In genomic region chr17:29133146-29133713, GRCh38 we compare ENCODE assay signal across 10 cellular contexts. TPM values are rescaled to one million over a fixed set of nuclear protein-coding genes. Genes with fewer than 3 reads are reported as not detected.
A peak's percentile ranks its signal among the peaks of the same experiment; 100 is the strongest.
DNase-seq lines count a peak whose midpoint lies in the region; ATAC-seq and TF ChIP-seq lines count a peak whose summit lies in the region.
"Had no signal": no experiment of that assay in that cellular context is flagged by ENCODE, and none has a peak within 500 bp of the region (broad histone marks: within the 10 kb centered on the region; RNA-seq: fewer than 3 reads in every experiment).

No MANE protein-coding gene starts in this region.

- H3K4me1 ChIP-seq in RWPE2 (ENCODE audit: insufficient read depth, poor library complexity, severe bottlenecking) = peaks cover 16% of the 10 kb centered on the region
- H3K4me1 ChIP-seq in osteoblast (ENCODE audit: insufficient read depth, low read length) = peaks cover 55% of the 10 kb centered on the region

- TF ChIP-seq CTCF in RWPE2 (IDR thresholded peaks at IDR 0.05; ENCODE audit: poor library complexity, severe bottlenecking) = no peak
- TF ChIP-seq CTCF in osteoblast (IDR thresholded peaks at IDR 0.05; ENCODE audit: extremely low read depth, low read depth, low read length) = no peak

- H3K4me3 Mint-ChIP-seq in activated naive CD4-positive, alpha-beta T cell treated with anti-CD3 and anti-CD28 coated beads, Interleukin-2, amount 10 ng/mL, durations not matched to agents 7 days and 5 days = no peak overlapping the region
- H3K4me3 Mint-ChIP-seq: central memory CD8-positive, alpha-beta T cell had no signal

- CTCF ChIA-PET in activated naive CD4-positive, alpha-beta T cell treated with anti-CD3 and anti-CD28 coated beads, Interleukin-2, amount 10 ng/mL, durations not matched to agents 7 days and 5 days (lab: Charles Lee) = interaction anchor here (4.6 to 25.0 kb wide), 3 partner anchors 9 to 17 kb away, joined by 30 to 482 read pairs (median 73); no protein-coding TSS in a partner anchor

- H3K36me3 ChIP-seq in RWPE2 (ENCODE audit: low read depth) (peaks cover 13% of the 10 kb centered on the region; the same call in 1 of the 2 replicates), osteoblast (ENCODE audit: insufficient read depth, low read length) (no peaks in the 10 kb centered on the region)

- H3K9me3 Mint-ChIP-seq in activated naive CD4-positive, alpha-beta T cell treated with anti-CD3 and anti-CD28 coated beads, Interleukin-2, amount 10 ng/mL, durations not matched to agents 7 days and 5 days = no peaks in the 10 kb centered on the region
- H3K9me3 Mint-ChIP-seq: central memory CD8-positive, alpha-beta T cell had no signal

- H4K20me1 ChIP-seq in osteoblast (ENCODE audit: insufficient read depth, low read length) = peaks cover 3% of the 10 kb centered on the region

- ATAC-seq in RWPE2 (ENCODE audit: low read depth) (peak; percentile 78), HG03342 (IDR thresholded peaks at IDR 0.05; ENCODE audit: unreplicated experiment) (no peak)

- H3K27ac ChIP-seq in RWPE2 (ENCODE audit: poor library complexity, severe bottlenecking) = peak overlapping the region; percentile 18
- peak overlapping the region; percentile 92 for H3K27ac ChIP-seq in osteoblast (ENCODE audit: low read depth, low read length)
- H3K27ac ChIP-seq: parathyroid adenoma had no signal

- H3K27me3 ChIP-seq in RWPE2 (ENCODE audit: insufficient read depth, poor library complexity, severe bottlenecking) (no peaks in the 10 kb centered on the region), osteoblast (ENCODE audit: insufficient read depth, low read length) (no peaks in the 10 kb centered on the region)

- H3K9me3 ChIP-seq in RWPE2 (ENCODE audit: severe bottlenecking) (no peaks in the 10 kb centered on the region), osteoblast (ENCODE audit: low read depth, low read length) (no peaks in the 10 kb centered on the region)

- no peaks in the 10 kb centered on the region for H3K27me3 Mint-ChIP-seq in activated naive CD4-positive, alpha-beta T cell treated with anti-CD3 and anti-CD28 coated beads, Interleukin-2, amount 10 ng/mL, durations not matched to agents 7 days and 5 days
- H3K27me3 Mint-ChIP-seq: central memory CD8-positive, alpha-beta T cell had no signal

- peak; percentile 83 for DNase-seq in EL
- DNase-seq in RWPE2 (ENCODE audit: low spot score) = no peak
- peak; percentile 47 for DNase-seq in fibroblast of the conjunctiva (ENCODE audit: low read depth)
- DNase-seq in osteoblast (ENCODE audit: insufficient read length, low spot score, missing footprints) = peak; percentile 96
- no peak for DNase-seq in GF-D8 (lab: John Stamatoyannopoulos, UW)
- no peak for DNase-seq in activated gamma-delta T cell treated with Interleukin-2 at 50 U/mL for 16 hours
- no peak for DNase-seq in activated naive CD4-positive, alpha-beta T cell treated with anti-CD3 and anti-CD28 coated beads, Interleukin-2, amount 10 ng/mL, durations not matched to agents 7 days and 5 days

- H3K4me3 ChIP-seq in RWPE2 (ENCODE audit: severe bottlenecking) = no peak overlapping the region
- H3K4me3 ChIP-seq in osteoblast (ENCODE audit: insufficient read depth, low read length) = peak overlapping the region; percentile 32

- H3K36me3 Mint-ChIP-seq in activated naive CD4-positive, alpha-beta T cell treated with anti-CD3 and anti-CD28 coated beads, Interleukin-2, amount 10 ng/mL, durations not matched to agents 7 days and 5 days = peaks cover 25% of the 10 kb centered on the region

- H3K27ac Mint-ChIP-seq in activated naive CD4-positive, alpha-beta T cell treated with anti-CD3 and anti-CD28 coated beads, Interleukin-2, amount 10 ng/mL, durations not matched to agents 7 days and 5 days = no peak overlapping the region

- peaks cover 30% of the 10 kb centered on the region for H3K79me2 ChIP-seq in osteoblast (ENCODE audit: insufficient read depth, low read length)

- peak overlapping the region; percentile 45 for H2AFZ ChIP-seq in osteoblast (ENCODE audit: low read length)
- H2AFZ ChIP-seq: parathyroid adenoma had no signal

- H3K4me1 Mint-ChIP-seq in activated naive CD4-positive, alpha-beta T cell treated with anti-CD3 and anti-CD28 coated beads, Interleukin-2, amount 10 ng/mL, durations not matched to agents 7 days and 5 days = peaks cover 50% of the 10 kb centered on the region

- H3K4me2 ChIP-seq in osteoblast (ENCODE audit: insufficient read depth, low read length) = peak overlapping the region; percentile 69

RNA-seq across cellular contexts. Expression of gene MYO18A, which starts 47.0 kb away (rescaled TPM):
- total RNA-seq in osteoblast = 28.6 and 39.8 TPM in 2 replicates

Comparison
In these comparisons a context has a peak if more than half of its experiments do, and no peak if none do; other contexts are left out.
1. DNase-seq: peak in EL (single experiment), fibroblast of the conjunctiva (single experiment) and osteoblast (single experiment); none in RWPE2 (single experiment), GF-D8 (single experiment), activated gamma-delta T cell treated with Interleukin-2 at 50 U/mL for 16 hours (single experiment) and activated naive CD4-positive, alpha-beta T cell treated with anti-CD3 and anti-CD28 coated beads, Interleukin-2, amount 10 ng/mL, durations not matched to agents 7 days and 5 days (single experiment).